7 cellular contexts compared by ENCODE assay signal in the genomic region with DNA sequence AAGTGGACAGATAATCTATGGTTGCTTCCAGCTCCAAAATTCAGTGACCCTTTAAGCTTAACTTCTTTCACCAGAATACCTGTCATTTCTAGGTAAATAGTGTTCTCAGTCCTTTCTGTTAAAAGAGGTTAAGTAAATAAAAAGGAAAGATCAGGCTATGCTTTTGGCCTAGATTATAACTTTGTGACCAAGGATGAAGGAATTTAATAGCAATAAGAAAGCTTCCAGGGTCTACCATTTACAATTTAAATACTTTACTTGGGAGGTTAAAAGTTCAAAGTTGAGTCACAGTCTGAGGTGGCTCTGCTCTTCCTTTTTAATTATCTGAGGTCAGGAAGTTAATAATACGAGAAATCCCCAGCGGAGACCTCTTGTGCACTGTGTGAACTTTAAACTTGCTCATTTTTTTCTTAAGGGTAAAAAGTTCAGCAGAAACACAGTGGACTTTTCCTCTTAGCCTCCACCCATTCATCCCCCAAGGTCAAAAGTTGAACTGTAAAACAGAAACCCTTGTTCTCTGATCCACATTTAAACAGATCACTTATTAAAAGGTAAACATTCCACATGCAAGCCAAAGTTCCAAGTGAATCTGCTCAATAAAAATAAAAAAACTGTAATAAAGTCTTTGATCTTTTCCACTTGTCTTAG.
DNase-seq lines count a peak whose midpoint lies in the region; ATAC-seq and FAIRE-seq lines count a peak whose summit lies in the region.

No MANE protein-coding gene starts in this region.

- FAIRE-seq in small intestine (lab: Jason Lieb, UNC) = peak; percentile 5

- peak; percentile 5 for DNase-seq in dedifferentiated amniotic fluid mesenchymal stem cell (ENCODE audit: extremely low spot score)
- DNase-seq in small intestine = peak; percentile 91
- no peak for DNase-seq in stimulated activated CD4-positive, alpha-beta T cell treated with anti-CD3 and anti-CD28 coated beads, Interleukin-12 subunit alpha, Interleukin-12 subunit beta, amount 100 ng/mL, for 4 hours
- DNase-seq in foreskin melanocyte = no peak
- DNase-seq in NCI-H2196 treated with DMSO at 0.1 percent for 48 hours (lab: John Stamatoyannopoulos, UW; ENCODE audit: unreplicated experiment) = no peak

- H3K27me3 ChIP-seq in small intestine (ENCODE audit: control insufficient read depth in 2 of 2, insufficient read depth in 2 of 2, low read length in 2 of 2) = no peaks in the 10 kb centered on the region

- no peaks in the 10 kb centered on the region for H3K9me3 ChIP-seq in small intestine (ENCODE audit: control insufficient read depth, low read depth)

- H3K4me1 ChIP-seq in small intestine (ENCODE audit: control insufficient read depth in 2 of 2, insufficient read depth in 1 of 2, low read depth in 1 of 2, low read length in 1 of 2) = peaks cover 0 to 9% of the 10 kb centered on the region in 2 donors

- H3K27ac ChIP-seq in small intestine (ENCODE audit: low read depth in 1 of 2, low read length in 1 of 2) = peak overlapping the region; percentile 12 to 20

- 2 to 20% (median 3%) methylated on average over 2 of the region's 2 CpGs for WGBS in small intestine, 3 donors

- peak; percentile 58 for ATAC-seq in GM18907 (IDR thresholded peaks at IDR 0.05; ENCODE audit: unreplicated experiment)
- ATAC-seq in HG03378 (IDR thresholded peaks at IDR 0.05; ENCODE audit: unreplicated experiment) = peak; percentile 72

- no peak overlapping the region for H3K4me3 ChIP-seq in small intestine (ENCODE audit: low read depth in 1 of 2, low read length in 2 of 2)

- no peaks in the 10 kb centered on the region for H3K36me3 ChIP-seq in small intestine (ENCODE audit: control insufficient read depth in 2 of 2, insufficient read depth in 2 of 2, low read length in 2 of 2)

Comparison
In these comparisons a context has a peak if more than half of its experiments do, and no peak if none do; other contexts are left out.
1. DNase-seq: peak in dedifferentiated amniotic fluid mesenchymal stem cell (single experiment) and small intestine (single experiment); none in stimulated activated CD4-positive, alpha-beta T cell treated with anti-CD3 and anti-CD28 coated beads, Interleukin-12 subunit alpha, Interleukin-12 subunit beta, amount 100 ng/mL, for 4 hours (single experiment), foreskin melanocyte (single experiment) and NCI-H2196 treated with DMSO at 0.1 percent for 48 hours (single experiment).